ENCODE assay signal across 25 cellular contexts in the genomic region with DNA sequence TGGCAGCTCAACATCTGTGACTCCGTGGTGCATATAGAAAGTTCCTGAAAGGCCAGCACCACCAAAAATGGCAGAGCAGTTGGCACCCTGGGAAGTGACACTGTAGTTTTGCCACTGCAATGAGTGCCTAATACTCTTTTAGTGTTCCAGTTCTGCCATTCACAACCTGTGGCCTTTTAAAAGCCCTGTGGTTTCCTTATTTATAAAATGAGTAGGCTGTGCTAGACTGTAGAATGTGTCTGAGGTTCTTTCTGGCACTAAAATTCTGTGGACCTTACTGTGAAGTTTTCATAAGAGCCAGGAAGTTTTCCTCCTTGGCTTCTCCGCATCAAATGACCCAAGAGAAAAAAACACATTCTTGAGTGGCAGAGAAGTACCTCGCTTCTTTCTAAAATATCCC.
DNase-seq lines count a peak whose midpoint lies in the region; ATAC-seq and TF ChIP-seq lines count a peak whose summit lies in the region.
"Had no signal": no experiment of that assay in that cellular context is flagged by ENCODE, and none has a peak within 500 bp of the region (broad histone marks: within the 10 kb centered on the region; RNA-seq: fewer than 3 reads in every experiment).

No MANE protein-coding gene starts in this region.

- in situ Hi-C loops in KBM-7 (cut with MboI; ENCODE audit: low pct_unique_long_range_greater_than_20kb, low sequenced_read_pairs), result no loop called here
- in situ Hi-C loops in astrocyte of the spinal cord (cut with HindIII; ENCODE audit: low sequenced_read_pairs), result no loop called here

- H3K9me3 Mint-ChIP-seq in nephron, result no peaks in the 10 kb centered on the region
- H3K9me3 Mint-ChIP-seq: activated naive CD4-positive, alpha-beta T cell treated with anti-CD3 and anti-CD28 coated beads, Interleukin-2, amount 50 U/mL, for 72 hours; CD4-positive, alpha-beta T cell; T-helper 1 cell treated with Interleukin-12 subunit alpha and Interleukin-12 subunit beta and Interleukin-4 antibody, amounts not matched to agents 30 μg/mL and 1 μg/mL, for 36 hours; type B pancreatic cell had no signal

- no peaks in the 10 kb centered on the region for H3K27me3 ChIP-seq in breast epithelium
- H3K27me3 ChIP-seq: spleen had no signal

- peak overlapping the region; percentile 5 to 57 (median 40) for H3K27ac Mint-ChIP-seq in nephron
- H3K27ac Mint-ChIP-seq: activated naive CD4-positive, alpha-beta T cell treated with anti-CD3 and anti-CD28 coated beads, Interleukin-2, amount 50 U/mL, for 72 hours; CD4-positive, alpha-beta T cell; naive thymus-derived CD4-positive, alpha-beta T cell; T-helper 1 cell treated with Interleukin-12 subunit alpha and Interleukin-12 subunit beta and Interleukin-4 antibody, amounts not matched to agents 30 μg/mL and 1 μg/mL, for 36 hours; type B pancreatic cell had no signal

- intact Hi-C loops in breast epithelium (cut with DNase I; ENCODE audit: low total_unique reads), result no loop called here

- H3K4me1 Mint-ChIP-seq in nephron, result peaks cover 14% of the 10 kb centered on the region

- peaks cover 7% of the 10 kb centered on the region for H3K27me3 Mint-ChIP-seq in nephron (ENCODE audit: low read depth)
- H3K27me3 Mint-ChIP-seq: CD4-positive, alpha-beta T cell; type B pancreatic cell had no signal

- no peaks in the 10 kb centered on the region for H3K36me3 ChIP-seq in breast epithelium
- H3K36me3 ChIP-seq: left ventricle myocardium inferior had no signal

- H3K36me3 Mint-ChIP-seq in nephron (ENCODE audit: low read depth), result peaks cover 62% of the 10 kb centered on the region
- H3K36me3 Mint-ChIP-seq: activated naive CD4-positive, alpha-beta T cell treated with anti-CD3 and anti-CD28 coated beads, Interleukin-2, amount 50 U/mL, for 72 hours; naive thymus-derived CD4-positive, alpha-beta T cell had no signal

- no peak for TF ChIP-seq CTCF in astrocyte of the spinal cord (IDR thresholded peaks at IDR 0.05; ENCODE audit: low read depth, low read length)
- TF ChIP-seq CTCF in nephron (IDR thresholded peaks at IDR 0.05; ENCODE audit: unreplicated experiment in 3 of 3), result no peak
- no peak for TF ChIP-seq CTCF in breast epithelium (IDR thresholded peaks at IDR 0.05)

- H3K9me3 ChIP-seq in breast epithelium, result no peaks in the 10 kb centered on the region
- H3K9me3 ChIP-seq: left ventricle myocardium inferior, SK-N-SH, spleen had no signal

- peak; percentile 5 for DNase-seq in KBM-7
- peak; percentile 53 for DNase-seq in astrocyte of the spinal cord (ENCODE audit: low read depth, low spot score)
- DNase-seq in COLO668 (lab: John Stamatoyannopoulos, UW; ENCODE audit: unreplicated experiment), result no peak
- no peak for DNase-seq in breast epithelium (ENCODE audit: low spot score in 2 of 2)
- DNase-seq: activated T-cell treated with anti-CD3 and anti-CD28 coated beads for 4 hours; CD4-positive, alpha-beta T cell; central memory CD4-positive, alpha-beta T cell; dermis blood vessel endothelial cell; GOT3; islet precursor cell; left ventricle myocardium inferior; naive thymus-derived CD4-positive, alpha-beta T cell; NCI-H2029; NCI-H748 treated with DMSO at 0.1 percent for 48 hours; retina; SK-N-SH; spleen; stimulated activated CD4-positive, alpha-beta T cell treated with anti-CD3 and anti-CD28 coated beads, Interleukin-2, amount 100 ng/mL, for 48 hours; substantia nigra had no signal

- H3K27ac ChIP-seq in breast epithelium, result peak overlapping the region in 1 of 2 donors; percentile 19
- H3K27ac ChIP-seq: left ventricle myocardium inferior, spleen had no signal

- H3K4me3 Mint-ChIP-seq in nephron, result no peak overlapping the region
- H3K4me3 Mint-ChIP-seq: CD4-positive, alpha-beta T cell; naive thymus-derived CD4-positive, alpha-beta T cell; T-helper 1 cell treated with Interleukin-12 subunit alpha and Interleukin-12 subunit beta and Interleukin-4 antibody, amounts not matched to agents 30 μg/mL and 1 μg/mL, for 36 hours; type B pancreatic cell had no signal

- ATAC-seq in HG02623 (IDR thresholded peaks at IDR 0.05; ENCODE audit: unreplicated experiment) (no peak), HG02870 (IDR thresholded peaks at IDR 0.05; ENCODE audit: unreplicated experiment) (no peak)
- ATAC-seq: activated naive CD4-positive, alpha-beta T cell treated with anti-CD3 and anti-CD28 coated beads, Interleukin-2, amount 50 U/mL, for 72 hours; naive thymus-derived CD4-positive, alpha-beta T cell had no signal

- no peaks in the 10 kb centered on the region for H3K4me1 ChIP-seq in breast epithelium
- H3K4me1 ChIP-seq: left ventricle myocardium inferior, spleen had no signal

- H3K4me3 ChIP-seq in astrocyte of the spinal cord (ENCODE audit: low read depth, low read length) (no peak overlapping the region), breast epithelium (no peak overlapping the region)
- H3K4me3 ChIP-seq: left ventricle myocardium inferior had no signal

- TF ChIP-seq POLR2A in breast epithelium (IDR thresholded peaks at IDR 0.05), result no peak

Comparison
In these comparisons a context has a peak if more than half of its experiments do, and no peak if none do; other contexts are left out.
1. DNase-seq: peak in KBM-7 (single experiment) and astrocyte of the spinal cord (single experiment); none in COLO668 (single experiment) and breast epithelium (0 of 2).